1 cellular context compared by ENCODE assay signal in the genomic region with DNA sequence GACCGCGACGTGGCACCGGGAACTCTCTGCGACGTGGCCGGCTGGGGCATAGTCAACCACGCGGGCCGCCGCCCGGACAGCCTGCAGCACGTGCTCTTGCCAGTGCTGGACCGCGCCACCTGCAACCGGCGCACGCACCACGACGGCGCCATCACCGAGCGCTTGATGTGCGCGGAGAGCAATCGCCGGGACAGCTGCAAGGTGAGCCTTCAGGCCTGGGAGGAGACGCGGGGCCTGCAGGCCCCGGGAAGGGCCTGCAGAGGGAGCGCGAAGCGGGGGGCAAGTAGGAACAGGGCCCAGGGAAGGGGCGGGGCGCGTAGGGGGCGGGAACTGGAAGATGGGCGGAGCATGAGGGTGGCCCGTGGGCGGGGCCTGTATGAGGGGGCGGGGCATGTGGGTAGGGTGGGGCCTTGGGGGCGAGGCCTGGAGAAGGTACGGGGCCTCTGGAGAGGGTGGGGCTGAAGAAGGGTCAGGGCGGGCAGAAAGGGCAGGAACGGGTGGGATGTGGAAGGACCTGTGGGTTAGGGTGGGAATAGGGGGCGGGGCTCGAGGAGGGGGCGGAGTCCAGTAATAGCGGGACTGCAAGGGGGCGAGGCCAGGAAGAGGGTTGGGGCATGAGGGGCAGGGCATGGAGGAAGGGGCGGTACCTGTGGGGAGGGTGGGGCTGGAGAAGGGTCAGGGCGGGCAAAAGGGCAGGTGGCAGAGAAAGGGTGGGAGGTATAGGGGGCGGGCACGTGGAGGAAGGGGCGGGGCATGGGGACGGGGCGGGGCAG.
TF ChIP-seq lines count a peak whose summit lies in the region.

No MANE protein-coding gene starts in this region.

TF ChIP-seq in K562, 482 proteins besides CTCF, POLR2A, EP300 and RAD21 (continues in another document):
- TF ChIP-seq NFXL1 (CRISPR knock-in tag; IDR thresholded peaks at IDR 0.05) (no peak), ZNF24 (IDR thresholded peaks at IDR 0.05) (0 out of 2 replicates have a peak, but pooled peaks have one; percentile 36), FOXM1 (IDR thresholded peaks at IDR 0.05; ENCODE audit: low read depth) (no peak), FOXM1 (CRISPR knock-in tag; IDR thresholded peaks at IDR 0.05; ENCODE audit: low read depth) (0 out of 2 replicates have a peak, but pooled peaks have one; percentile 8), SAP30 (IDR thresholded peaks at IDR 0.05; ENCODE audit: borderline replicate concordance, insufficient read depth, low read depth, low read length, poor library complexity, severe bottlenecking) (peak; percentile 66), MYC (IDR thresholded peaks at IDR 0.05; ENCODE audit: low read depth, low read length) (peak; percentile 86), MYC (CRISPR knock-in tag; IDR thresholded peaks at IDR 0.05; ENCODE audit: borderline replicate concordance, low read depth) (peak; percentile 33; the same call in 1 of the 2 replicates), MIER1 (IDR thresholded peaks at IDR 0.05; ENCODE audit: low read depth) (0 out of 2 replicates have a peak, but pooled peaks have one; percentile 29), CREM (IDR thresholded peaks at IDR 0.05; ENCODE audit: low read depth) (peak; percentile 72), CBFA2T3 (IDR thresholded peaks at IDR 0.05) (peak; percentile 33; the same call in 1 of the 2 replicates), RBM22 (IDR thresholded peaks at IDR 0.05; ENCODE audit: low read depth, low read length, poor library complexity, severe bottlenecking) (peak; percentile 74), CBX3 (IDR thresholded peaks at IDR 0.05; ENCODE audit: borderline replicate concordance in 1 of 2, low read length in 2 of 2) (peak in 1 of 2 experiments; percentile 93; a peak in 2 of 3 replicates), KAT7 (CRISPR knock-in tag; IDR thresholded peaks at IDR 0.05; ENCODE audit: borderline replicate concordance) (0 out of 2 replicates have a peak, but pooled peaks have one; percentile 69), RB1 (IDR thresholded peaks at IDR 0.05; ENCODE audit: low read depth) (peak; percentile 54; the same call in 1 of the 2 replicates), ZNF668 (CRISPR knock-in tag; IDR thresholded peaks at IDR 0.05) (0 out of 2 replicates have a peak, but pooled peaks have one; percentile 18), MAZ (CRISPR knock-in tag; conservative IDR thresholded peaks at IDR 0.05 in 1 of 2, IDR thresholded peaks at IDR 0.05 in 1 of 2) (peak; percentile 62 to 68), TSC22D4 (tag; IDR thresholded peaks at IDR 0.05) (no peak), BRD9 (IDR thresholded peaks at IDR 0.05; ENCODE audit: low read depth, partially characterized antibody) (no peak), ZNF551 (CRISPR knock-in tag; IDR thresholded peaks at IDR 0.05) (no peak), TOE1 (IDR thresholded peaks at IDR 0.05; ENCODE audit: borderline replicate concordance) (peak; percentile 52; the same call in 1 of the 2 replicates), TOE1 (CRISPR knock-in tag; IDR thresholded peaks at IDR 0.05; ENCODE audit: borderline replicate concordance, low read depth) (no peak), SMAD2 (IDR thresholded peaks at IDR 0.05; ENCODE audit: low read depth, low read length) (no peak), SUPT5H (IDR thresholded peaks at IDR 0.05) (peak; percentile 46), DACH1 (IDR thresholded peaks at IDR 0.05; ENCODE audit: partially characterized antibody) (peak; percentile 36), FOXK2 (conservative IDR thresholded peaks at IDR 0.05 in 1 of 2, IDR thresholded peaks at IDR 0.05 in 1 of 2; ENCODE audit: low read depth in 2 of 2) (peak; percentile 16 to 29; a peak in 1 of 4 replicates), GATAD2A (IDR thresholded peaks at IDR 0.05) (peak; percentile 64; the same call in 1 of the 2 replicates), ZNF785 (CRISPR knock-in tag; IDR thresholded peaks at IDR 0.05) (no peak), HNRNPK (IDR thresholded peaks at IDR 0.05; ENCODE audit: low read depth, low read length, poor library complexity, severe bottlenecking) (peak; percentile 38), TRIM28 (IDR thresholded peaks at IDR 0.05) (peak; percentile 27; the same call in 1 of the 2 replicates), FOSL1 (tag; conservative IDR thresholded peaks at IDR 0.05) (no peak), KDM2B (CRISPR knock-in tag; IDR thresholded peaks at IDR 0.05) (peak; percentile 97), ZKSCAN3 (CRISPR knock-in tag; IDR thresholded peaks at IDR 0.05) (peak; percentile 66; the same call in 1 of the 2 replicates), HCFC1 (IDR thresholded peaks at IDR 0.05; ENCODE audit: low read depth, low read length) (0 out of 2 replicates have a peak, but pooled peaks have one; percentile 37), MTA3 (IDR thresholded peaks at IDR 0.05; ENCODE audit: borderline replicate concordance) (peak; percentile 74), PHF20 (IDR thresholded peaks at IDR 0.05; ENCODE audit: partially characterized antibody) (peak; percentile 31), ZBTB17 (CRISPR knock-in tag; IDR thresholded peaks at IDR 0.05) (0 out of 2 replicates have a peak, but pooled peaks have one; percentile 19), NCOR1 (IDR thresholded peaks at IDR 0.05) (peak; percentile 19; the same call in 1 of the 2 replicates), CREB1 (IDR thresholded peaks at IDR 0.05) (peak; percentile 68; the same call in 1 of the 2 replicates), CREB1 (CRISPR knock-in tag; IDR thresholded peaks at IDR 0.05) (peak; percentile 79), JUND (IDR thresholded peaks at IDR 0.05; ENCODE audit: borderline replicate concordance, low read depth, low read length) (no peak), JUND (tag; IDR thresholded peaks at IDR 0.05; ENCODE audit: borderline replicate concordance, low read depth, low read length) (peak; percentile 21; the same call in 1 of the 3 replicates), SIN3B (IDR thresholded peaks at IDR 0.05; ENCODE audit: low read depth) (peak; percentile 52; the same call in 1 of the 2 replicates), DIDO1 (tag; IDR thresholded peaks at IDR 0.05; ENCODE audit: low read depth) (no peak), FUS (optimal IDR thresholded peaks at IDR 0.05; ENCODE audit: low read depth, low read length) (peak; percentile 67), NRF1 (conservative IDR thresholded peaks at IDR 0.05 in 1 of 2, IDR thresholded peaks at IDR 0.05 in 1 of 2) (peak; percentile 82 to 86), ZFP36 (IDR thresholded peaks at IDR 0.05; ENCODE audit: low read depth, low read length, partially characterized antibody) (peak; percentile 35), CTBP1 (IDR thresholded peaks at IDR 0.05; ENCODE audit: borderline replicate concordance) (peak; percentile 95), KLF13 (tag; IDR thresholded peaks at IDR 0.05; ENCODE audit: borderline replicate concordance, low read depth) (no peak), TAF1 (IDR thresholded peaks at IDR 0.05; ENCODE audit: control insufficient read depth, extremely low read depth, insufficient read depth, low read length, severe bottlenecking) (peak; percentile 31), BCOR (IDR thresholded peaks at IDR 0.05) (peak; percentile 73), NR4A1 (CRISPR knock-in tag; IDR thresholded peaks at IDR 0.05) (no peak), NR4A1 (tag; IDR thresholded peaks at IDR 0.05) (0 out of 2 replicates have a peak, but pooled peaks have one; percentile 44), SAFB (IDR thresholded peaks at IDR 0.05; ENCODE audit: borderline replicate concordance, low read depth, low read length) (0 out of 2 replicates have a peak, but pooled peaks have one; percentile 19), DMBX1 (CRISPR knock-in tag; IDR thresholded peaks at IDR 0.05; ENCODE audit: borderline replicate concordance) (no peak), MBD2 (IDR thresholded peaks at IDR 0.05; ENCODE audit: borderline replicate concordance, low read depth) (0 out of 2 replicates have a peak, but pooled peaks have one; percentile 38)
- TF ChIP-seq, protein P1, sequence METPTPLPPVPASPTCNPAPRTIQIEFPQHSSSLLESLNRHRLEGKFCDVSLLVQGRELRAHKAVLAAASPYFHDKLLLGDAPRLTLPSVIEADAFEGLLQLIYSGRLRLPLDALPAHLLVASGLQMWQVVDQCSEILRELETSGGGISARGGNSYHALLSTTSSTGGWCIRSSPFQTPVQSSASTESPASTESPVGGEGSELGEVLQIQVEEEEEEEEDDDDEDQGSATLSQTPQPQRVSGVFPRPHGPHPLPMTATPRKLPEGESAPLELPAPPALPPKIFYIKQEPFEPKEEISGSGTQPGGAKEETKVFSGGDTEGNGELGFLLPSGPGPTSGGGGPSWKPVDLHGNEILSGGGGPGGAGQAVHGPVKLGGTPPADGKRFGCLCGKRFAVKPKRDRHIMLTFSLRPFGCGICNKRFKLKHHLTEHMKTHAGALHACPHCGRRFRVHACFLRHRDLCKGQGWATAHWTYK (CRISPR knock-in tag; IDR thresholded peaks at IDR 0.05) = peak; percentile 78
- TF ChIP-seq, protein P2, sequence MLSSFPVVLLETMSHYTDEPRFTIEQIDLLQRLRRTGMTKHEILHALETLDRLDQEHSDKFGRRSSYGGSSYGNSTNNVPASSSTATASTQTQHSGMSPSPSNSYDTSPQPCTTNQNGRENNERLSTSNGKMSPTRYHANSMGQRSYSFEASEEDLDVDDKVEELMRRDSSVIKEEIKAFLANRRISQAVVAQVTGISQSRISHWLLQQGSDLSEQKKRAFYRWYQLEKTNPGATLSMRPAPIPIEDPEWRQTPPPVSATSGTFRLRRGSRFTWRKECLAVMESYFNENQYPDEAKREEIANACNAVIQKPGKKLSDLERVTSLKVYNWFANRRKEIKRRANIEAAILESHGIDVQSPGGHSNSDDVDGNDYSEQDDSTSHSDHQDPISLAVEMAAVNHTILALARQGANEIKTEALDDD (IDR thresholded peaks at IDR 0.05) = no peak
- TF ChIP-seq, protein P3, sequence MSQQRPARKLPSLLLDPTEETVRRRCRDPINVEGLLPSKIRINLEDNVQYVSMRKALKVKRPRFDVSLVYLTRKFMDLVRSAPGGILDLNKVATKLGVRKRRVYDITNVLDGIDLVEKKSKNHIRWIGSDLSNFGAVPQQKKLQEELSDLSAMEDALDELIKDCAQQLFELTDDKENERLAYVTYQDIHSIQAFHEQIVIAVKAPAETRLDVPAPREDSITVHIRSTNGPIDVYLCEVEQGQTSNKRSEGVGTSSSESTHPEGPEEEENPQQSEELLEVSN (IDR thresholded peaks at IDR 0.05; ENCODE audit: borderline replicate concordance in 1 of 2, extremely low read depth in 1 of 2, insufficient read depth in 1 of 2, insufficient read length in 1 of 2, low read depth in 1 of 2, low read length in 1 of 2, poor library complexity in 1 of 2, severe bottlenecking in 1 of 2) = peak; percentile 91 to 94
- TF ChIP-seq, protein P4, sequence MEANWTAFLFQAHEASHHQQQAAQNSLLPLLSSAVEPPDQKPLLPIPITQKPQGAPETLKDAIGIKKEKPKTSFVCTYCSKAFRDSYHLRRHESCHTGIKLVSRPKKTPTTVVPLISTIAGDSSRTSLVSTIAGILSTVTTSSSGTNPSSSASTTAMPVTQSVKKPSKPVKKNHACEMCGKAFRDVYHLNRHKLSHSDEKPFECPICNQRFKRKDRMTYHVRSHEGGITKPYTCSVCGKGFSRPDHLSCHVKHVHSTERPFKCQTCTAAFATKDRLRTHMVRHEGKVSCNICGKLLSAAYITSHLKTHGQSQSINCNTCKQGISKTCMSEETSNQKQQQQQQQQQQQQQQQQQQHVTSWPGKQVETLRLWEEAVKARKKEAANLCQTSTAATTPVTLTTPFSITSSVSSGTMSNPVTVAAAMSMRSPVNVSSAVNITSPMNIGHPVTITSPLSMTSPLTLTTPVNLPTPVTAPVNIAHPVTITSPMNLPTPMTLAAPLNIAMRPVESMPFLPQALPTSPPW (CRISPR knock-in tag; IDR thresholded peaks at IDR 0.05) = peak; percentile 86
- TF ChIP-seq, protein P5, sequence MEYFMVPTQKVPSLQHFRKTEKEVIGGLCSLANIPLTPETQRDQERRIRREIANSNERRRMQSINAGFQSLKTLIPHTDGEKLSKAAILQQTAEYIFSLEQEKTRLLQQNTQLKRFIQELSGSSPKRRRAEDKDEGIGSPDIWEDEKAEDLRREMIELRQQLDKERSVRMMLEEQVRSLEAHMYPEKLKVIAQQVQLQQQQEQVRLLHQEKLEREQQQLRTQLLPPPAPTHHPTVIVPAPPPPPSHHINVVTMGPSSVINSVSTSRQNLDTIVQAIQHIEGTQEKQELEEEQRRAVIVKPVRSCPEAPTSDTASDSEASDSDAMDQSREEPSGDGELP (CRISPR knock-in tag; IDR thresholded peaks at IDR 0.05; ENCODE audit: borderline replicate concordance) = peak; percentile 95
- TF ChIP-seq, protein P6, sequence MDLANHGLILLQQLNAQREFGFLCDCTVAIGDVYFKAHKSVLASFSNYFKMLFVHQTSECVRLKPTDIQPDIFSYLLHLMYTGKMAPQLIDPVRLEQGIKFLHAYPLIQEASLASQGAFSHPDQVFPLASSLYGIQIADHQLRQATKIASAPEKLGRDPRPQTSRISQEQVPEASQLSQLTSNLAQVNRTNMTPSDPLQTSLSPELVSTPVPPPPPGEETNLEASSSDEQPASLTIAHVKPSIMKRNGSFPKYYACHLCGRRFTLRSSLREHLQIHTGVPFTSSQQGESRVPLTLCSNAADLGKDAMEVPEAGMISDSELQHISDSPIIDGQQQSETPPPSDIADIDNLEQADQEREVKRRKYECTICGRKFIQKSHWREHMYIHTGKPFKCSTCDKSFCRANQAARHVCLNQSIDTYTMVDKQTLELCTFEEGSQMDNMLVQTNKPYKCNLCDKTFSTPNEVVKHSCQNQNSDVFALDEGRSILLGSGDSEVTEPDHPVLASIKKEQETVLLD (IDR thresholded peaks at IDR 0.05) = peak; percentile 74; the same call in 1 of the 2 replicates
- TF ChIP-seq, protein P7, sequence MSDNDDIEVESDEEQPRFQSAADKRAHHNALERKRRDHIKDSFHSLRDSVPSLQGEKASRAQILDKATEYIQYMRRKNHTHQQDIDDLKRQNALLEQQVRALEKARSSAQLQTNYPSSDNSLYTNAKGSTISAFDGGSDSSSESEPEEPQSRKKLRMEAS (CRISPR knock-in tag; IDR thresholded peaks at IDR 0.05) = peak; percentile 98
- TF ChIP-seq, protein P8, sequence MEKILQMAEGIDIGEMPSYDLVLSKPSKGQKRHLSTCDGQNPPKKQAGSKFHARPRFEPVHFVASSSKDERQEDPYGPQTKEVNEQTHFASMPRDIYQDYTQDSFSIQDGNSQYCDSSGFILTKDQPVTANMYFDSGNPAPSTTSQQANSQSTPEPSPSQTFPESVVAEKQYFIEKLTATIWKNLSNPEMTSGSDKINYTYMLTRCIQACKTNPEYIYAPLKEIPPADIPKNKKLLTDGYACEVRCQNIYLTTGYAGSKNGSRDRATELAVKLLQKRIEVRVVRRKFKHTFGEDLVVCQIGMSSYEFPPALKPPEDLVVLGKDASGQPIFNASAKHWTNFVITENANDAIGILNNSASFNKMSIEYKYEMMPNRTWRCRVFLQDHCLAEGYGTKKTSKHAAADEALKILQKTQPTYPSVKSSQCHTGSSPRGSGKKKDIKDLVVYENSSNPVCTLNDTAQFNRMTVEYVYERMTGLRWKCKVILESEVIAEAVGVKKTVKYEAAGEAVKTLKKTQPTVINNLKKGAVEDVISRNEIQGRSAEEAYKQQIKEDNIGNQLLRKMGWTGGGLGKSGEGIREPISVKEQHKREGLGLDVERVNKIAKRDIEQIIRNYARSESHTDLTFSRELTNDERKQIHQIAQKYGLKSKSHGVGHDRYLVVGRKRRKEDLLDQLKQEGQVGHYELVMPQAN (IDR thresholded peaks at IDR 0.05; ENCODE audit: borderline replicate concordance) = peak; percentile 82
